ENCODE assay signal across 13 cellular contexts in genomic region chr22:17945851-17946690, GRCh38.
DNase-seq lines count a peak whose midpoint lies in the region; ATAC-seq, FAIRE-seq and TF ChIP-seq lines count a peak whose summit lies in the region.
"Had no signal": no experiment of that assay in that cellular context is flagged by ENCODE, and none has a peak within 500 bp of the region (broad histone marks: within the 10 kb centered on the region; RNA-seq: fewer than 3 reads in every experiment).

No MANE protein-coding gene starts in this region.

- peaks cover 68% of the 10 kb centered on the region for H3K4me1 Mint-ChIP-seq in mesothelial cell of epicardium

- CTCF ChIA-PET in HepG2 (lab: Yijun Ruan, JAX; ENCODE audit: low intra/inter-chr PET ratio, low total read pairs), result no interaction called here

- no peaks in the 10 kb centered on the region for H3K9me3 Mint-ChIP-seq in mesothelial cell of epicardium
- H3K9me3 Mint-ChIP-seq: activated T-helper 17 cell treated with anti-CD3 and anti-CD28 coated beads, Interleukin-2, amount 50 U/mL, for 72 hours; central memory CD8-positive, alpha-beta T cell had no signal

- TF ChIP-seq EP300 in HepG2 (IDR thresholded peaks at IDR 0.05; ENCODE audit: low read depth in 2 of 2, low read length in 2 of 2) (no peak), HepG2 (CRISPR knock-in tag; IDR thresholded peaks at IDR 0.05; ENCODE audit: borderline replicate concordance) (no peak)

- H3K27ac Mint-ChIP-seq in mesothelial cell of epicardium, result peak overlapping the region; percentile 30
- H3K27ac Mint-ChIP-seq: activated T-helper 17 cell treated with anti-CD3 and anti-CD28 coated beads, Interleukin-2, amount 50 U/mL, for 72 hours had no signal

- H3K4me3 ChIP-seq in HepG2 (replicated peaks in 1 of 3; ENCODE audit: insufficient read depth in 1 of 3, low read depth in 2 of 3, low read length in 3 of 3), result no peak overlapping the region
- no peak overlapping the region for H3K4me3 ChIP-seq in right lobe of liver
- H3K4me3 ChIP-seq in adrenal gland, result no peak overlapping the region

- no peaks in the 10 kb centered on the region for H3K9me3 ChIP-seq in HepG2 (ENCODE audit: low read length)
- H3K9me3 ChIP-seq in right lobe of liver, result no peaks in the 10 kb centered on the region
- no peaks in the 10 kb centered on the region for H3K9me3 ChIP-seq in adrenal gland (replicated peaks in 1 of 3)

- H3K27ac ChIP-seq in HepG2 (ENCODE audit: extremely low read length, insufficient read depth, low read length) (no peak overlapping the region), right lobe of liver (no peak overlapping the region), adrenal gland (peak overlapping the region in 3 of 5 donors; percentile 55 to 74 (median 71))

- peaks cover 0 to 2% of the 10 kb centered on the region in 2 experiments; a peak in 2 of 5 replicates for H3K36me3 ChIP-seq in HepG2 (replicated peaks in 1 of 2; ENCODE audit: control insufficient read depth in 1 of 2, insufficient read depth in 2 of 2, low read length in 2 of 2)
- H3K36me3 ChIP-seq in right lobe of liver, result no peaks in the 10 kb centered on the region
- H3K36me3 ChIP-seq in adrenal gland (replicated peaks in 1 of 2), result no peaks in the 10 kb centered on the region

- in situ Hi-C loops in HepG2 (cut with HindIII; ENCODE audit: extremely low pct_ligation_motif_present, low pct_unique_long_range_greater_than_20kb), result no loop called here

- POLR2A ChIA-PET in HepG2 (lab: Yijun Ruan, JAX), result no interaction called here

- DNase-seq in HepG2 (ENCODE audit: low spot score), result no peak
- DNase-seq in right lobe of liver, result no peak
- no peak for DNase-seq in adrenal gland
- DNase-seq in mesothelial cell of epicardium (ENCODE audit: low spot score in 2 of 2, unreplicated experiment in 2 of 2), result no peak
- no peak for DNase-seq in GOT3 (lab: John Stamatoyannopoulos, UW)
- DNase-seq: stimulated activated CD4-positive, alpha-beta T cell treated with anti-CD3 and anti-CD28 coated beads, Interleukin-12 subunit alpha, Interleukin-12 subunit beta, amount 100 ng/mL, for 4 hours had no signal

- TF ChIP-seq RAD21 in HepG2 (CRISPR knock-in tag; IDR thresholded peaks at IDR 0.05), result no peak

- no peaks in the 10 kb centered on the region for H3K27me3 Mint-ChIP-seq in mesothelial cell of epicardium (ENCODE audit: low read depth)
- H3K27me3 Mint-ChIP-seq: activated T-helper 17 cell treated with anti-CD3 and anti-CD28 coated beads, Interleukin-2, amount 50 U/mL, for 72 hours; central memory CD8-positive, alpha-beta T cell had no signal

- no peaks in the 10 kb centered on the region for H4K20me1 ChIP-seq in HepG2 (ENCODE audit: insufficient read depth, low read length)

- H3K4me3 Mint-ChIP-seq in mesothelial cell of epicardium, result no peak overlapping the region
- H3K4me3 Mint-ChIP-seq: activated T-helper 17 cell treated with anti-CD3 and anti-CD28 coated beads, Interleukin-2, amount 50 U/mL, for 72 hours; central memory CD8-positive, alpha-beta T cell had no signal

- intact Hi-C loops in HepG2 (cut with micrococcal nuclease; ENCODE audit: unreplicated experiment) (no loop called here), right lobe of liver (cut with DNase I) (no loop called here), adrenal gland (cut with DNase I) (no loop called here)

- no peak overlapping the region for H3K4me2 ChIP-seq in HepG2 (ENCODE audit: low read depth, low read length)

- TF ChIP-seq CTCF in HepG2 (CRISPR knock-in tag; IDR thresholded peaks at IDR 0.05) (no peak), right lobe of liver (IDR thresholded peaks at IDR 0.05) (no peak), adrenal gland (IDR thresholded peaks at IDR 0.05) (no peak), mesothelial cell of epicardium (IDR thresholded peaks at IDR 0.05; ENCODE audit: unreplicated experiment) (no peak)

- WGBS in HepG2 (ENCODE audit: low lambda C conversion rate), result 93% methylated on average over 13 of the region's 16 CpGs
- 80% methylated on average over 9 of the region's 16 CpGs for WGBS in right lobe of liver (ENCODE audit: insufficient coverage, low coverage, low lambda C conversion rate, missing lambda C conversion rate)
- 73 to 78% (median 77%) methylated on average over 16 of the region's 16 CpGs for WGBS in adrenal gland, 4 donors

- H3K36me3 Mint-ChIP-seq in mesothelial cell of epicardium, result no peaks in the 10 kb centered on the region

- TF ChIP-seq POLR2A in HepG2 (IDR thresholded peaks at IDR 0.05; ENCODE audit: insufficient read depth in 1 of 2, low read depth in 2 of 2, low read length in 2 of 2), result no peak
- no peak for TF ChIP-seq POLR2A in right lobe of liver (IDR thresholded peaks at IDR 0.05)
- no peak for TF ChIP-seq POLR2A in adrenal gland (IDR thresholded peaks at IDR 0.05)

- H3K9ac ChIP-seq in HepG2 (ENCODE audit: insufficient read depth, low read depth, low read length), result no peak overlapping the region

- no TSS peak for BruUV-seq in HepG2 (replicated peaks; lab: Mats Ljungman, UMichigan)

- no peak for FAIRE-seq in HepG2 (lab: Jason Lieb, UNC)
- FAIRE-seq: frontal cortex, GM12892 had no signal

- peaks cover 62% of the 10 kb centered on the region for H3K79me2 ChIP-seq in HepG2 (ENCODE audit: insufficient read depth, low read length)

- H2AFZ ChIP-seq in HepG2 (ENCODE audit: low read length), result no peak overlapping the region

- H3K4me1 ChIP-seq in HepG2 (ENCODE audit: insufficient read depth, low read length), result peaks cover 32% of the 10 kb centered on the region
- H3K4me1 ChIP-seq in right lobe of liver, result peaks cover 0 to 6% (median 3%) of the 10 kb centered on the region in 4 donors
- H3K4me1 ChIP-seq in adrenal gland (replicated peaks in 1 of 2), result peaks cover 41 to 46% of the 10 kb centered on the region in 2 donors

- no peak for ATAC-seq in HepG2
- no peak for ATAC-seq in right lobe of liver
- ATAC-seq in HG03571 (IDR thresholded peaks at IDR 0.05; ENCODE audit: unreplicated experiment), result no peak
- ATAC-seq in HG03045 (IDR thresholded peaks at IDR 0.05; ENCODE audit: unreplicated experiment), result no peak
- no peak for ATAC-seq in HG02642 (IDR thresholded peaks at IDR 0.05; ENCODE audit: poor library complexity, unreplicated experiment)
- ATAC-seq: activated T-helper 17 cell treated with anti-CD3 and anti-CD28 coated beads, Interleukin-2, amount 50 U/mL, for 72 hours had no signal

- no peaks in the 10 kb centered on the region for H3K27me3 ChIP-seq in HepG2 (ENCODE audit: control insufficient read depth in 1 of 2, insufficient read depth in 2 of 2, low read length in 2 of 2)
- no peaks in the 10 kb centered on the region for H3K27me3 ChIP-seq in right lobe of liver
- H3K27me3 ChIP-seq in adrenal gland, result no peaks in the 10 kb centered on the region

TF ChIP-seq in HepG2, 621 proteins besides CTCF, POLR2A, EP300 and RAD21:
- TF ChIP-seq, protein P1, sequence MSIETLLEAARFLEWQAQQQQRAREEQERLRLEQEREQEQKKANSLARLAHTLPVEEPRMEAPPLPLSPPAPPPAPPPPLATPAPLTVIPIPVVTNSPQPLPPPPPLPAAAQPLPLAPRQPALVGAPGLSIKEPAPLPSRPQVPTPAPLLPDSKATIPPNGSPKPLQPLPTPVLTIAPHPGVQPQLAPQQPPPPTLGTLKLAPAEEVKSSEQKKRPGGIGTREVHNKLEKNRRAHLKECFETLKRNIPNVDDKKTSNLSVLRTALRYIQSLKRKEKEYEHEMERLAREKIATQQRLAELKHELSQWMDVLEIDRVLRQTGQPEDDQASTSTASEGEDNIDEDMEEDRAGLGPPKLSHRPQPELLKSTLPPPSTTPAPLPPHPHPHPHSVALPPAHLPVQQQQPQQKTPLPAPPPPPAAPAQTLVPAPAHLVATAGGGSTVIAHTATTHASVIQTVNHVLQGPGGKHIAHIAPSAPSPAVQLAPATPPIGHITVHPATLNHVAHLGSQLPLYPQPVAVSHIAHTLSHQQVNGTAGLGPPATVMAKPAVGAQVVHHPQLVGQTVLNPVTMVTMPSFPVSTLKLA (IDR thresholded peaks at IDR 0.05), result peak; percentile 31; the same call in 1 of the 2 replicates
- TF ChIP-seq, protein P2, sequence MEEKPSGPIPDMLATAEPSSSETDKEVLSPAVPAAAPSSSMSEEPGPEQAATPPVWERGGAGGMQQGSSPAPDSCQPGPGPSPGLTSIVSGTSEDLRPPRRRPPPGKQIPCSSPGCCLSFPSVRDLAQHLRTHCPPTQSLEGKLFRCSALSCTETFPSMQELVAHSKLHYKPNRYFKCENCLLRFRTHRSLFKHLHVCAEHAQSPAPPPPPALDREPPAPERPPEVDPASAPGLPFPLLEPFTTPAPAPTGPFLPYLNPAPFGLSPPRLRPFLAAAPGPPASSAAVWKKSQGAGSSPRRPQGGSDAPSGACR (CRISPR knock-in tag; IDR thresholded peaks at IDR 0.05), result no peak
TF ChIP-seq in HepG2: peak in this region for 1.

Comparison
In these comparisons a context has a peak if more than half of its experiments do, and no peak if none do; other contexts are left out.
1. H3K27ac ChIP-seq: peak in adrenal gland (3 of 5); none in HepG2 (single experiment) and right lobe of liver (0 of 3).